Comparison of ENCODE assay signal across 1 cellular context in genomic region chr2:28391564-28392296, GRCh38.
TF ChIP-seq lines count a peak whose summit lies in the region.

No MANE protein-coding gene starts in this region.

TF ChIP-seq in SK-N-SH, 30 proteins besides CTCF, POLR2A, EP300 and RAD21 (continued from another document):
- TF ChIP-seq IRF3 (IDR thresholded peaks at IDR 0.05; ENCODE audit: low read depth, low read length) (no peak), RFX5 (IDR thresholded peaks at IDR 0.05; ENCODE audit: low read length) (no peak), TEAD4 (IDR thresholded peaks at IDR 0.05; ENCODE audit: borderline replicate concordance, insufficient read depth) (no peak), REST (IDR thresholded peaks at IDR 0.05; ENCODE audit: low read depth, low read length) (0 out of 2 replicates have a peak, but pooled peaks have one; percentile 49)
